In genomic region chr11:64253481-64253880, GRCh38 we compare ENCODE assay signal across 14 cellular contexts. TPM values are rescaled to one million over a fixed set of nuclear protein-coding genes. Genes with fewer than 3 reads are reported as not detected.
DNase-seq lines count a peak whose midpoint lies in the region; ATAC-seq, FAIRE-seq and TF ChIP-seq lines count a peak whose summit lies in the region.
"Had no signal": no experiment of that assay in that cellular context is flagged by ENCODE, and none has a peak within 500 bp of the region (broad histone marks: within the 10 kb centered on the region; RNA-seq: fewer than 3 reads in every experiment).

No MANE protein-coding gene starts in this region.

- in situ Hi-C loops in transverse colon (cut with MboI; ENCODE audit: low pct_ligation_motif_present in 1 of 4, low pct_unique_long_range_greater_than_20kb in 1 of 4, low sequenced_read_pairs in 3 of 4) = no loop called here

- no peak for FAIRE-seq in GM12891 (lab: Jason Lieb, UNC)
- FAIRE-seq: endothelial cell of umbilical vein had no signal

- TF ChIP-seq POLR2A in transverse colon (IDR thresholded peaks at IDR 0.05) (no peak), GM12891 (IDR thresholded peaks at IDR 0.05; ENCODE audit: low read depth, low read length) (no peak)

- H3K36me3 Mint-ChIP-seq in activated CD8-positive, alpha-beta T cell treated with anti-CD3 and anti-CD28 coated beads, Interleukin-2, amount 10 ng/mL, durations not matched to agents 7 days and 5 days (ENCODE audit: low read depth) = peaks cover 7% of the 10 kb centered on the region

- DNase-seq in Right ventricle myocardium inferior (ENCODE audit: missing footprints) (peak; percentile 64), right atrium auricular region (ENCODE audit: low spot score) (no peak), hypothalamus (lab: John Stamatoyannopoulos, UW) (peak in 34 of 51 donors; percentile 9 to 82 (median 52)), transverse colon (peak; percentile 19), osteoblast (ENCODE audit: insufficient read length, low spot score, missing footprints) (no peak), GM12891 (ENCODE audit: insufficient read length, low spot score) (no peak)
- no peak for DNase-seq in activated CD8-positive, alpha-beta T cell treated with anti-CD3 and anti-CD28 coated beads, Interleukin-2, amount 10 ng/mL, durations not matched to agents 7 days and 5 days
- DNase-seq: activated CD4-positive, alpha-beta T cell treated with anti-CD3 and anti-CD28 coated beads for 1 hour; activated naive CD8-positive, alpha-beta T cell treated with anti-CD3 and anti-CD28 coated beads, Interleukin-2, amount 10 ng/mL, durations not matched to agents 7 days and 5 days; SIG-M5; stimulated activated CD4-positive, alpha-beta T cell treated with anti-CD3 and anti-CD28 coated beads, Interleukin-2, amount 100 ng/mL, for 24 hours had no signal

- no peaks in the 10 kb centered on the region for H4K20me1 ChIP-seq in osteoblast (ENCODE audit: insufficient read depth, low read length)

- H3K79me2 ChIP-seq in osteoblast (ENCODE audit: insufficient read depth, low read length) = peaks cover 30% of the 10 kb centered on the region

- no peak overlapping the region for H3K4me2 ChIP-seq in osteoblast (ENCODE audit: insufficient read depth, low read length)

- intact Hi-C loops in Right ventricle myocardium inferior (cut with DNase I) (loop anchor here (5.0 kb wide), 1 partner anchor 49 kb away; the partner anchor contains the start of gene CATSPERZ), transverse colon (cut with DNase I; ENCODE audit: low total_unique reads) (loop anchor here (5.0 kb wide), 1 partner anchor 49 kb away; the partner anchor contains the start of gene CATSPERZ)

- H3K27ac ChIP-seq in right atrium auricular region = no peak overlapping the region
- peak overlapping the region in 1 of 4 donors; percentile 84 for H3K27ac ChIP-seq in transverse colon
- no peak overlapping the region for H3K27ac ChIP-seq in osteoblast (ENCODE audit: low read depth, low read length)
- H3K27ac ChIP-seq: C4-2B had no signal

- H3K27me3 Mint-ChIP-seq in activated CD8-positive, alpha-beta T cell treated with anti-CD3 and anti-CD28 coated beads, Interleukin-2, amount 10 ng/mL, durations not matched to agents 7 days and 5 days (ENCODE audit: low read depth) = no peaks in the 10 kb centered on the region

- H3K4me3 Mint-ChIP-seq in activated CD8-positive, alpha-beta T cell treated with anti-CD3 and anti-CD28 coated beads, Interleukin-2, amount 10 ng/mL, durations not matched to agents 7 days and 5 days = peak overlapping the region; percentile 18

- no peak overlapping the region for H3K27ac Mint-ChIP-seq in activated CD8-positive, alpha-beta T cell treated with anti-CD3 and anti-CD28 coated beads, Interleukin-2, amount 10 ng/mL, durations not matched to agents 7 days and 5 days
- H3K27ac Mint-ChIP-seq: activated naive CD8-positive, alpha-beta T cell treated with anti-CD3 and anti-CD28 coated beads, Interleukin-2, amount 10 ng/mL, durations not matched to agents 7 days and 5 days had no signal

- ATAC-seq in Right ventricle myocardium inferior = no peak
- ATAC-seq in activated CD8-positive, alpha-beta T cell treated with anti-CD3 and anti-CD28 coated beads, Interleukin-2, amount 10 ng/mL, durations not matched to agents 7 days and 5 days = no peak
- ATAC-seq in activated CD4-positive, CD25-positive, alpha-beta regulatory T cell treated with anti-CD3 and anti-CD28 coated beads, Interleukin-2, amount 50 U/mL, for 24 hours = no peak

- TF ChIP-seq EP300 in transverse colon (IDR thresholded peaks at IDR 0.05; ENCODE audit: low read depth) = no peak

- POLR2A ChIA-PET in activated CD8-positive, alpha-beta T cell treated with anti-CD3 and anti-CD28 coated beads, Interleukin-2, amount 10 ng/mL, durations not matched to agents 7 days and 5 days (lab: Charles Lee) = interaction anchor here (0.7 kb wide), 1 partner anchor 15 kb away, joined by 3 read pairs; no protein-coding TSS in a partner anchor

- CTCF ChIA-PET in activated CD8-positive, alpha-beta T cell treated with anti-CD3 and anti-CD28 coated beads, Interleukin-2, amount 10 ng/mL, durations not matched to agents 7 days and 5 days (lab: Charles Lee) = interaction anchor here (1.5 to 1.9 kb wide), 2 partner anchors 9 to 29 kb away, joined by 3 to 4 read pairs; no protein-coding TSS in a partner anchor

- peaks cover 33% of the 10 kb centered on the region for H3K4me1 Mint-ChIP-seq in activated CD8-positive, alpha-beta T cell treated with anti-CD3 and anti-CD28 coated beads, Interleukin-2, amount 10 ng/mL, durations not matched to agents 7 days and 5 days (ENCODE audit: low read depth)

- H3K27me3 ChIP-seq in right atrium auricular region = no peaks in the 10 kb centered on the region
- H3K27me3 ChIP-seq in transverse colon = no peaks in the 10 kb centered on the region
- H3K27me3 ChIP-seq in osteoblast (ENCODE audit: insufficient read depth, low read length) = no peaks in the 10 kb centered on the region

- H3K4me3 ChIP-seq in right atrium auricular region = no peak overlapping the region
- no peak overlapping the region for H3K4me3 ChIP-seq in transverse colon
- no peak overlapping the region for H3K4me3 ChIP-seq in osteoblast (ENCODE audit: insufficient read depth, low read length)

- no peaks in the 10 kb centered on the region for H3K9me3 Mint-ChIP-seq in activated CD8-positive, alpha-beta T cell treated with anti-CD3 and anti-CD28 coated beads, Interleukin-2, amount 10 ng/mL, durations not matched to agents 7 days and 5 days (ENCODE audit: insufficient read depth)
- H3K9me3 Mint-ChIP-seq: activated naive CD8-positive, alpha-beta T cell treated with anti-CD3 and anti-CD28 coated beads, Interleukin-2, amount 10 ng/mL, durations not matched to agents 7 days and 5 days had no signal

- 66% methylated on average over 5 of the region's 5 CpGs; no CpG with 5 or more reads in 1 of the 2 donors for WGBS in transverse colon (ENCODE audit: low coverage in 1 of 2), 2 donors

- TF ChIP-seq CTCF in right atrium auricular region (IDR thresholded peaks at IDR 0.05) (no peak), transverse colon (IDR thresholded peaks at IDR 0.05) (no peak), osteoblast (IDR thresholded peaks at IDR 0.05; ENCODE audit: extremely low read depth, low read depth, low read length) (no peak)

- H2AFZ ChIP-seq in osteoblast (ENCODE audit: low read length) = no peak overlapping the region

- H3K36me3 ChIP-seq in right atrium auricular region = peaks cover 23% of the 10 kb centered on the region
- H3K36me3 ChIP-seq in transverse colon = peaks cover 0 to 21% (median 0%) of the 10 kb centered on the region in 4 donors
- peaks cover 22% of the 10 kb centered on the region for H3K36me3 ChIP-seq in osteoblast (ENCODE audit: insufficient read depth, low read length)

- H3K4me1 ChIP-seq in right atrium auricular region (peaks cover 0 to 32% of the 10 kb centered on the region in 2 donors), transverse colon (peaks cover 15 to 36% (median 23%) of the 10 kb centered on the region in 4 donors), osteoblast (ENCODE audit: insufficient read depth, low read length) (peaks cover 7% of the 10 kb centered on the region)

- no peaks in the 10 kb centered on the region for H3K9me3 ChIP-seq in right atrium auricular region
- H3K9me3 ChIP-seq in transverse colon = no peaks in the 10 kb centered on the region
- H3K9me3 ChIP-seq in osteoblast (ENCODE audit: low read depth, low read length) = no peaks in the 10 kb centered on the region

TF ChIP-seq in GM12891, 5 proteins besides CTCF, POLR2A, EP300 and RAD21:
- TF ChIP-seq POU2F2 (IDR thresholded peaks at IDR 0.05; ENCODE audit: low read depth, low read length) = no peak
- no peak for TF ChIP-seq TAF1 (IDR thresholded peaks at IDR 0.05; ENCODE audit: low read depth, low read length)
- no peak for TF ChIP-seq SPI1 (IDR thresholded peaks at IDR 0.05; ENCODE audit: low read depth, low read length)
- TF ChIP-seq PAX5 (IDR thresholded peaks at IDR 0.05; ENCODE audit: insufficient read depth, low read length, severe bottlenecking) = no peak
- no peak for TF ChIP-seq POLR2AphosphoS5 (IDR thresholded peaks at IDR 0.05; ENCODE audit: low read depth, low read length)

RNA-seq across cellular contexts. Expression of gene PLCB3, which starts 2.2 kb away (rescaled TPM):
- 10.9 TPM for total RNA-seq in Right ventricle myocardium inferior
- 10 to 100 TPM in 1 of 2 donors, 1 to 10 TPM in 1; 7.5 to 15.5 TPM for total RNA-seq in right atrium auricular region
- total RNA-seq in activated CD8-positive, alpha-beta T cell treated with anti-CD3 and anti-CD28 coated beads, Interleukin-2, amount 10 ng/mL, durations not matched to agents 7 days and 5 days = 10 to 100 TPM; 19.7 TPM
- 100 to 1,000 TPM in 2 of 4 donors, 10 to 100 TPM in 2; 64.5 to 115 (median 91.2) TPM for total RNA-seq in transverse colon
- 25.3 and 25.6 TPM in 2 replicates for total RNA-seq in osteoblast
- 3.9 TPM for polyA plus RNA-seq in GM12891 (2012; ENCODE audit: low read depth, missing spikeins)

RNA-seq across cellular contexts. Expression of gene PPP1R14B, which starts 6.7 kb away (rescaled TPM):
- total RNA-seq in Right ventricle myocardium inferior = 129 TPM
- total RNA-seq in right atrium auricular region = 10 to 100 TPM; 76.4 to 99.2 TPM
- total RNA-seq in activated CD8-positive, alpha-beta T cell treated with anti-CD3 and anti-CD28 coated beads, Interleukin-2, amount 10 ng/mL, durations not matched to agents 7 days and 5 days = 100 to 1,000 TPM; 178 to 197 TPM
- 10 to 100 TPM; 62.8 to 80.4 (median 73.2) TPM for total RNA-seq in transverse colon
- total RNA-seq in osteoblast = 136 and 139 TPM in 2 replicates
- 174 TPM for polyA plus RNA-seq in GM12891 (2012; ENCODE audit: low read depth, missing spikeins)

RNA-seq across cellular contexts. Expression of gene FKBP2, which starts 12.6 kb away (rescaled TPM):
- total RNA-seq in Right ventricle myocardium inferior (50.6 TPM), right atrium auricular region (10 to 100 TPM; 59.1 to 83.4 TPM), transverse colon (100 to 1,000 TPM in 2 of 4 donors, 10 to 100 TPM in 2; 63.6 to 203 (median 102) TPM), osteoblast (31.1 and 32.7 TPM in 2 replicates)
- 10 to 100 TPM; 26.9 to 33.0 TPM for total RNA-seq in activated CD8-positive, alpha-beta T cell treated with anti-CD3 and anti-CD28 coated beads, Interleukin-2, amount 10 ng/mL, durations not matched to agents 7 days and 5 days
- 61.2 TPM for polyA plus RNA-seq in GM12891 (2012; ENCODE audit: low read depth, missing spikeins)

RNA-seq across cellular contexts. Expression of gene VEGFB, which starts 19.1 kb away (rescaled TPM):
- total RNA-seq in Right ventricle myocardium inferior (272 TPM), right atrium auricular region (100 to 1,000 TPM; 153 to 201 TPM), transverse colon (10 to 100 TPM; 34.0 to 84.9 (median 36.8) TPM), osteoblast (37.6 and 41.5 TPM in 2 replicates)
- 10 to 100 TPM; 81.5 to 87.8 TPM for total RNA-seq in activated CD8-positive, alpha-beta T cell treated with anti-CD3 and anti-CD28 coated beads, Interleukin-2, amount 10 ng/mL, durations not matched to agents 7 days and 5 days
- 85.3 TPM for polyA plus RNA-seq in GM12891 (2012; ENCODE audit: low read depth, missing spikeins)

RNA-seq across cellular contexts. Expression of gene DNAJC4, which starts 23.1 kb away (rescaled TPM):
- 53.5 TPM for total RNA-seq in Right ventricle myocardium inferior
- total RNA-seq in right atrium auricular region = 10 to 100 TPM; 24.7 to 32.1 TPM
- 10 to 100 TPM; 38.0 to 41.3 TPM for total RNA-seq in activated CD8-positive, alpha-beta T cell treated with anti-CD3 and anti-CD28 coated beads, Interleukin-2, amount 10 ng/mL, durations not matched to agents 7 days and 5 days
- total RNA-seq in transverse colon = 100 to 1,000 TPM in 1 of 4 donors, 10 to 100 TPM in 3; 52.6 to 214 (median 76.0) TPM
- 8.0 and 9.8 TPM in 2 replicates for total RNA-seq in osteoblast
- 50.3 TPM for polyA plus RNA-seq in GM12891 (2012; ENCODE audit: low read depth, missing spikeins)

Comparison
In these comparisons a context has a peak if more than half of its experiments do, and no peak if none do; other contexts are left out.
1. DNase-seq: peak in Right ventricle myocardium inferior (single experiment), hypothalamus (34 of 51) and transverse colon (single experiment); none in right atrium auricular region (single experiment), activated CD8-positive, alpha-beta T cell treated with anti-CD3 and anti-CD28 coated beads, Interleukin-2, amount 10 ng/mL, durations not matched to agents 7 days and 5 days (single experiment), osteoblast (single experiment) and GM12891 (single experiment).